In the genomic region with DNA sequence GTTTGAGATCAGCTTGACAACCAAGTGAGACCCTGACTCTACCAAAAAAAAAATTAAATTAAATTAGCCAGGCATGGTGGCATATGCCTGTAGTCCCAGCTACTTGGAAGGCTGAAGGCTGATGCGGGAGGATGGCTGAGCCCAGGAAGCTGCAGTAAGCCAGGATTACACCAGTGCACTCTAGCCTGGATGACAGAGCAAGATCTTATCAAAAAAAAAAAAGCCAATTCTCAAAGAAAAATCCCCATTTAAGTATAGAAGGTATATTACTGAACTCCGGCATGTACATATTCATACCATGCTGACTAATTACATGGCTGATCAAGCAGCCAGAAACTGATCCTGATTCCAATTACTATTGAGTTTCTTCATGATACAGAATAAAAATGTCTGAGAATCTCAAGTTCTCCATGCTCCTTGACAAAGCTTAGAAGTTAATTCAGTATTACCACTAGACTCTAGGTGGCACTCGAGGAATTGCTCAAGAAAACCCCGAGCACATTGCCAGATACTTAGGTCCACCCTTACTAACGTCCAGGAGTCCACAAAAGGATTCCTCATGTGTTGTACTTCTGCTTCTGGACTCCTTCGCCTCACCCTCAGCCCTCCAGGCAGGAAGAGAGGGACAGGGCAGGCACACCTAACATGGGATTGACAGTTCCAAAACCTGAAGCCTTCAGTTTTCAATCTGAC, we compare ENCODE assay signal across 8 cellular contexts.
DNase-seq lines count a peak whose midpoint lies in the region; ATAC-seq and TF ChIP-seq lines count a peak whose summit lies in the region.

No MANE protein-coding gene starts in this region.

- H3K36me3 ChIP-seq in mesendoderm (ENCODE audit: control insufficient read depth, insufficient read depth, low read length): no peaks in the 10 kb centered on the region

- H3K79me1 ChIP-seq in mesendoderm (ENCODE audit: low read length): peaks cover 9% of the 10 kb centered on the region

- H2BK15ac ChIP-seq in mesendoderm (replicated peaks; ENCODE audit: low read depth): no peak overlapping the region

- no CpG with 5 or more reads among the region's 6 CpGs for WGBS in mesendoderm (ENCODE audit: extremely low coverage, insufficient coverage, low lambda C conversion rate)

- in situ Hi-C loops in ACHN (cut with HindIII; ENCODE audit: low pct_ligation_motif_present, low pct_unique_long_range_greater_than_20kb, low sequenced_read_pairs): no loop called here

- peak; percentile 89 for DNase-seq in ACHN
- DNase-seq in NCI-H82 (lab: John Stamatoyannopoulos, UW): peak; percentile 80
- peak; percentile 97 for DNase-seq in choroid plexus epithelial cell (ENCODE audit: low read depth)
- peak; percentile 91 for DNase-seq in mesendoderm
- DNase-seq in NK-92 (lab: John Stamatoyannopoulos, UW; ENCODE audit: unreplicated experiment): no peak
- no peak for DNase-seq in activated CD4-positive, alpha-beta T cell treated with anti-CD3 and anti-CD28 coated beads, Interleukin-2, amount 50 U/mL, for 1 hour

- H2BK120ac ChIP-seq in mesendoderm (ENCODE audit: low read depth, low read length): no peak overlapping the region

- peak overlapping the region; percentile 18 for H2BK5ac ChIP-seq in mesendoderm (ENCODE audit: low read length)

- H4K5ac ChIP-seq in mesendoderm (ENCODE audit: low read length): no peak overlapping the region

- H3K4me3 ChIP-seq in choroid plexus epithelial cell (ENCODE audit: low read depth, low read length) (no peak overlapping the region), mesendoderm (ENCODE audit: low read length) (no peak overlapping the region)

- no peak overlapping the region for H2AK5ac ChIP-seq in mesendoderm (ENCODE audit: low read length)

- H3K4me2 ChIP-seq in mesendoderm (ENCODE audit: low read length): no peak overlapping the region

- H3K4me1 ChIP-seq in mesendoderm (ENCODE audit: control insufficient read depth, low read depth, low read length): peaks cover 6% of the 10 kb centered on the region

- TF ChIP-seq CTCF in choroid plexus epithelial cell (conservative IDR thresholded peaks at IDR 0.05; ENCODE audit: low read depth, low read length): peak; percentile 80

- H4K8ac ChIP-seq in mesendoderm (ENCODE audit: low read depth, low read length): no peak overlapping the region

- H3K79me2 ChIP-seq in mesendoderm (ENCODE audit: control insufficient read depth, insufficient read depth, low read length): peaks cover 8% of the 10 kb centered on the region

- peak overlapping the region; percentile 13 for H3K9ac ChIP-seq in mesendoderm (ENCODE audit: low read length)

- peak overlapping the region; percentile 35 for H3K56ac ChIP-seq in mesendoderm (ENCODE audit: low read length)

- no peak overlapping the region for H3K23ac ChIP-seq in mesendoderm (ENCODE audit: low read length)

- H3K27ac ChIP-seq in mesendoderm (ENCODE audit: low read depth, low read length): no peak overlapping the region

- H3K4ac ChIP-seq in mesendoderm (ENCODE audit: low read depth, low read length): no peak overlapping the region

- peak; percentile 77 for ATAC-seq in GM18511 (IDR thresholded peaks at IDR 0.05; ENCODE audit: unreplicated experiment)
- peak; percentile 76 for ATAC-seq in HG02970 (IDR thresholded peaks at IDR 0.05; ENCODE audit: low FRiP score, unreplicated experiment)

- no peaks in the 10 kb centered on the region for H3K27me3 ChIP-seq in mesendoderm (ENCODE audit: insufficient read depth, low read length, poor library complexity)

- H3K18ac ChIP-seq in mesendoderm (ENCODE audit: low read length): peak overlapping the region; percentile 71

Comparison
In these comparisons a context has a peak if more than half of its experiments do, and no peak if none do; other contexts are left out.
1. DNase-seq: peak in ACHN (single experiment), NCI-H82 (single experiment), choroid plexus epithelial cell (single experiment) and mesendoderm (single experiment); none in NK-92 (single experiment) and activated CD4-positive, alpha-beta T cell treated with anti-CD3 and anti-CD28 coated beads, Interleukin-2, amount 50 U/mL, for 1 hour (single experiment).